ENCODE assay signal across 8 cellular contexts in the genomic region with DNA sequence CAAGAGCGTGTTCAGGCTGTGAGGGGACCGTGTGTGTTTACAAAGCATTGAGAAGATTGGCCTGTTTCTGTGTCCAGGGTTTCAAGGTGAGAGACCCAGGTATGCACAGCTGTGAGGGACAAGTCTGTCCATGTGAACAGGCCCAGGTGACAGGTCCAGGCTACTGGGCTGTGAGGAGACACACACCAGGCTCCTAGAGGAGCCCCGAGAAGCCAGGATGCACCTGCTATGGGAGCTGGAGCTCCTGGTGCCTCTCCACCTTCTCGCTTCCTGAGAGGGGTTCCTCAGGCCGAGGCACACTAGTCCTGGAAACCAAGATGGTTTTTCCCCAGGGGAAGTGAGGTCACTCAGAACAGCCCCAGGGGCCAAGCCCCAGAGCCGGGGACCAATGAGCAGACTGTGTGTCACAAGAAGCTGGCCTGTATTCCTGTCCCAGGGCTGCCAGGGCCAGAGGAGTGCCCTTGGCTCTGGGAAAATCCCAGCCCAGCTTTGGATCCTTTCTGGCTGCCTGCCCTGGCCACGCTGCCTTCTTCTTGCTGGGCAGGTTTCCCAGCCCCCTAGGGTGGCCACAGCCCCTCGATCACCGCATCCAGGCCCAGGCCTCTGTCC.
DNase-seq lines count a peak whose midpoint lies in the region; ATAC-seq, FAIRE-seq and TF ChIP-seq lines count a peak whose summit lies in the region.

No MANE protein-coding gene starts in this region.

- 0 out of 2 replicates have a peak overlapping the region, but pooled peaks have one; percentile 21 for H3K9ac ChIP-seq in GM12878 (ENCODE audit: control insufficient read depth, insufficient read depth, low read length)

- H4K20me1 ChIP-seq in GM12878 (ENCODE audit: control insufficient read depth, insufficient read depth) = no peaks in the 10 kb centered on the region

- FAIRE-seq in GM12878 (lab: Jason Lieb, UNC) = peak; percentile 65

- H3K27ac ChIP-seq in GM12878 (ENCODE audit: control insufficient read depth, insufficient read depth) = peak overlapping the region; percentile 27

- H3K4me1 ChIP-seq in GM12878 (ENCODE audit: control insufficient read depth, insufficient read depth, low read length) = peaks cover 10% of the 10 kb centered on the region

- no peak for TF ChIP-seq CTCF in AG10803 (conservative IDR thresholded peaks at IDR 0.05; ENCODE audit: low read length)
- TF ChIP-seq CTCF in GM12878 (IDR thresholded peaks at IDR 0.05 in 2 of 3, conservative IDR thresholded peaks at IDR 0.05 in 1 of 3; ENCODE audit: control insufficient read depth in 2 of 3, extremely low read depth in 1 of 3, insufficient read depth in 1 of 3, low read depth in 3 of 3, low read length in 3 of 3) = no peak

- peaks cover 1% of the 10 kb centered on the region; the same call in 1 of the 2 replicates for H3K79me2 ChIP-seq in GM12878 (ENCODE audit: control insufficient read depth, insufficient read depth, low read length)

- DNase-seq in AG10803 (ENCODE audit: low read depth) = peak; percentile 56
- DNase-seq in GM12878 (ENCODE audit: low read depth, low spot score) = no peak
- DNase-seq in lung microvascular endothelial cell (ENCODE audit: low read depth in 2 of 2) = peak; percentile 51 to 95
- DNase-seq in germinal center (ENCODE audit: low spot score) = no peak
- DNase-seq in NAMALWA (ENCODE audit: low spot score) = no peak
- DNase-seq in NCI-H1436 treated with DMSO at 0.1 percent for 48 hours (lab: John Stamatoyannopoulos, UW) = no peak
- no peak for DNase-seq in activated CD4-positive, alpha-beta T cell treated with anti-CD3 and anti-CD28 coated beads, Interleukin-2, amount 50 U/mL, for 1 hour

- peak; percentile 53 for ATAC-seq in GM21825 (IDR thresholded peaks at IDR 0.05; ENCODE audit: unreplicated experiment)
- ATAC-seq in GM12878 = peak; percentile 67

- no peaks in the 10 kb centered on the region for H3K9me3 ChIP-seq in GM12878 (replicated peaks; ENCODE audit: control insufficient read depth, insufficient read depth, low read length)

- no TSS peak for BruUV-seq in GM12878 (replicated peaks; lab: Mats Ljungman, UMichigan)

- no peak for TF ChIP-seq POLR2A in GM12878 (IDR thresholded peaks at IDR 0.05; ENCODE audit: low read depth, low read length)

- CTCF ChIA-PET in GM12878 (lab: Yijun Ruan, JAX) = interaction anchor here (0.6 to 6.2 kb wide), 7 partner anchors 9 to 654 kb away, joined by 3 to 57 read pairs (median 4); no protein-coding TSS in a partner anchor

- RAD21 ChIA-PET in GM12878 (lab: Charles Lee; ENCODE audit: unreplicated experiment) = interaction anchor here (0.9 to 4.2 kb wide), 6 partner anchors 92 to 260 kb away, joined by 3 to 27 read pairs (median 4); no protein-coding TSS in a partner anchor

- POLR2A ChIA-PET in GM12878 (lab: Charles Lee) = interaction anchor here (1.0 kb wide), 1 partner anchor 10 kb away, joined by 3 read pairs; no protein-coding TSS in a partner anchor

- no peaks in the 10 kb centered on the region for H3K27me3 ChIP-seq in GM12878 (replicated peaks in 1 of 2; ENCODE audit: control insufficient read depth in 2 of 2, insufficient read depth in 2 of 2, low read length in 1 of 2)

- intact Hi-C loops in GM12878 (cut with micrococcal nuclease; ENCODE audit: unreplicated experiment) = loop anchor here (1.0 kb wide), 1 partner anchor 94 kb away; no protein-coding TSS in a partner anchor

- SMC1A ChIA-PET in GM12878 (lab: Charles Lee; ENCODE audit: uncharacterized antibody, unreplicated experiment) = interaction anchor here (1.3 to 3.1 kb wide), 6 partner anchors 112 to 248 kb away, joined by 3 to 10 read pairs (median 4); no protein-coding TSS in a partner anchor

- TF ChIP-seq EP300 in GM12878 (IDR thresholded peaks at IDR 0.05; ENCODE audit: borderline replicate concordance in 1 of 2, control insufficient read depth in 1 of 2, low read depth in 2 of 2, low read length in 2 of 2) = no peak

- peaks cover 7 to 9% of the 10 kb centered on the region in 2 experiments; a peak in 3 of 4 replicates for H3K36me3 ChIP-seq in GM12878 (ENCODE audit: control insufficient read depth in 2 of 2, insufficient read depth in 2 of 2, low read length in 1 of 2)

- H2AFZ ChIP-seq in GM12878 (ENCODE audit: control insufficient read depth, low read depth, low read length) = no peak overlapping the region

- in situ Hi-C loops in GM12878 (cut with MboI) = no loop called here

- H3K4me3 ChIP-seq in AG10803 (ENCODE audit: low read length) = no peak overlapping the region
- no peak overlapping the region; the same call in 1 of the 2 replicates for H3K4me3 ChIP-seq in GM12878

- H3K4me2 ChIP-seq in GM12878 (ENCODE audit: control insufficient read depth, insufficient read depth) = no peak overlapping the region; the same call in 1 of the 2 replicates

- 78% methylated on average over 9 of the region's 9 CpGs for WGBS in GM12878 (ENCODE audit: insufficient coverage, insufficient replicate concordance, low lambda C conversion rate, missing lambda C conversion rate)

- TF ChIP-seq RAD21 in GM12878 (IDR thresholded peaks at IDR 0.05; ENCODE audit: insufficient read depth, low read depth, low read length) = no peak

TF ChIP-seq in GM12878, 131 proteins besides CTCF, POLR2A, EP300 and RAD21:
- TF ChIP-seq RFX5 (IDR thresholded peaks at IDR 0.05; ENCODE audit: low read depth, low read length) (no peak), EED (IDR thresholded peaks at IDR 0.05; ENCODE audit: low read depth) (peak; percentile 62), ETV6 (conservative IDR thresholded peaks at IDR 0.05 in 1 of 2, IDR thresholded peaks at IDR 0.05 in 1 of 2; ENCODE audit: borderline replicate concordance in 1 of 2, low read depth in 1 of 2) (no peak), GABPA (IDR thresholded peaks at IDR 0.05; ENCODE audit: low read depth) (0 out of 2 replicates have a peak, but pooled peaks have one; percentile 56), POU2F2 (IDR thresholded peaks at IDR 0.05; ENCODE audit: borderline replicate concordance, low read depth, low read length) (no peak), IKZF1 (conservative IDR thresholded peaks at IDR 0.05) (peak; percentile 19; the same call in 1 of the 2 replicates), ZNF217 (IDR thresholded peaks at IDR 0.05) (no peak), CREM (IDR thresholded peaks at IDR 0.05; ENCODE audit: low read depth) (peak; percentile 64; the same call in 1 of the 2 replicates), MYB (IDR thresholded peaks at IDR 0.05; ENCODE audit: borderline replicate concordance, low read depth, low read length) (no peak), RB1 (IDR thresholded peaks at IDR 0.05; ENCODE audit: borderline replicate concordance) (no peak), ZNF384 (IDR thresholded peaks at IDR 0.05; ENCODE audit: borderline replicate concordance, low read depth, low read length) (no peak), JUNB (IDR thresholded peaks at IDR 0.05) (no peak), KDM1A (IDR thresholded peaks at IDR 0.05; ENCODE audit: borderline replicate concordance) (no peak), RUNX3 (IDR thresholded peaks at IDR 0.05; ENCODE audit: low read length) (0 out of 2 replicates have a peak, but pooled peaks have one; percentile 12), NFXL1 (IDR thresholded peaks at IDR 0.05; ENCODE audit: borderline replicate concordance) (no peak), NR2C2 (IDR thresholded peaks at IDR 0.05; ENCODE audit: borderline replicate concordance, control insufficient read depth, insufficient read length, low read depth) (no peak)
- TF ChIP-seq, protein P1, sequence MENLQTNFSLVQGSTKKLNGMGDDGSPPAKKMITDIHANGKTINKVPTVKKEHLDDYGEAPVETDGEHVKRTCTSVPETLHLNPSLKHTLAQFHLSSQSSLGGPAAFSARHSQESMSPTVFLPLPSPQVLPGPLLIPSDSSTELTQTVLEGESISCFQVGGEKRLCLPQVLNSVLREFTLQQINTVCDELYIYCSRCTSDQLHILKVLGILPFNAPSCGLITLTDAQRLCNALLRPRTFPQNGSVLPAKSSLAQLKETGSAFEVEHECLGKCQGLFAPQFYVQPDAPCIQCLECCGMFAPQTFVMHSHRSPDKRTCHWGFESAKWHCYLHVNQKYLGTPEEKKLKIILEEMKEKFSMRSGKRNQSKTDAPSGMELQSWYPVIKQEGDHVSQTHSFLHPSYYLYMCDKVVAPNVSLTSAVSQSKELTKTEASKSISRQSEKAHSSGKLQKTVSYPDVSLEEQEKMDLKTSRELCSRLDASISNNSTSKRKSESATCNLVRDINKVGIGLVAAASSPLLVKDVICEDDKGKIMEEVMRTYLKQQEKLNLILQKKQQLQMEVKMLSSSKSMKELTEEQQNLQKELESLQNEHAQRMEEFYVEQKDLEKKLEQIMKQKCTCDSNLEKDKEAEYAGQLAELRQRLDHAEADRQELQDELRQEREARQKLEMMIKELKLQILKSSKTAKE (IDR thresholded peaks at IDR 0.05; ENCODE audit: low read depth, poor library complexity, severe bottlenecking) = no peak
- TF ChIP-seq, protein P2, sequence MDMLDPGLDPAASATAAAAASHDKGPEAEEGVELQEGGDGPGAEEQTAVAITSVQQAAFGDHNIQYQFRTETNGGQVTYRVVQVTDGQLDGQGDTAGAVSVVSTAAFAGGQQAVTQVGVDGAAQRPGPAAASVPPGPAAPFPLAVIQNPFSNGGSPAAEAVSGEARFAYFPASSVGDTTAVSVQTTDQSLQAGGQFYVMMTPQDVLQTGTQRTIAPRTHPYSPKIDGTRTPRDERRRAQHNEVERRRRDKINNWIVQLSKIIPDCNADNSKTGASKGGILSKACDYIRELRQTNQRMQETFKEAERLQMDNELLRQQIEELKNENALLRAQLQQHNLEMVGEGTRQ (IDR thresholded peaks at IDR 0.05; ENCODE audit: borderline replicate concordance, low read depth, low read length) = no peak
TF ChIP-seq in GM12878: peak in this region for 5.

Comparison
In these comparisons a context has a peak if more than half of its experiments do, and no peak if none do; other contexts are left out.
1. DNase-seq: peak in AG10803 (single experiment) and lung microvascular endothelial cell (2 of 2); none in GM12878 (single experiment), germinal center (single experiment), NAMALWA (single experiment), NCI-H1436 treated with DMSO at 0.1 percent for 48 hours (single experiment) and activated CD4-positive, alpha-beta T cell treated with anti-CD3 and anti-CD28 coated beads, Interleukin-2, amount 50 U/mL, for 1 hour (single experiment).